Comparison of ENCODE assay signal across 16 cellular contexts in genomic region chr18:74456017-74456408, GRCh38. TPM values are rescaled to one million over a fixed set of nuclear protein-coding genes. Genes with fewer than 3 reads are reported as not detected.
DNase-seq lines count a peak whose midpoint lies in the region; ATAC-seq, FAIRE-seq and TF ChIP-seq lines count a peak whose summit lies in the region.
"Had no signal": no experiment of that assay in that cellular context is flagged by ENCODE, and none has a peak within 500 bp of the region (broad histone marks: within the 10 kb centered on the region; RNA-seq: fewer than 3 reads in every experiment).

No MANE protein-coding gene starts in this region.

- H3K36me3 ChIP-seq in ES-I3 (ENCODE audit: insufficient read depth, low read length) (no peaks in the 10 kb centered on the region), spleen (no peaks in the 10 kb centered on the region)
- H3K36me3 ChIP-seq: neutrophil had no signal

- no peak for ATAC-seq in GM21447 (IDR thresholded peaks at IDR 0.05; ENCODE audit: unreplicated experiment)

- TF ChIP-seq POLR2A in spleen (IDR thresholded peaks at IDR 0.05) = no peak
- TF ChIP-seq POLR2A in GM12891 (IDR thresholded peaks at IDR 0.05; ENCODE audit: low read depth, low read length) = no peak

- intact Hi-C loops in spleen (cut with DNase I; ENCODE audit: low total_unique reads) = no loop called here

- no peaks in the 10 kb centered on the region for H3K9me3 Mint-ChIP-seq in activated naive CD8-positive, alpha-beta T cell (ENCODE audit: low read depth)
- H3K9me3 Mint-ChIP-seq: activated CD4-positive, alpha-beta memory T cell treated with anti-CD3 and anti-CD28 coated beads, Interleukin-2, amount 10 ng/mL, durations not matched to agents 7 days and 5 days; activated naive CD4-positive, alpha-beta T cell treated with anti-CD3 and anti-CD28 coated beads for 36 hours had no signal

- DNase-seq in spleen (no peak), DMS53 treated with DMSO at 0.1 percent for 48 hours (lab: John Stamatoyannopoulos, UW; ENCODE audit: unreplicated experiment) (no peak), GM12891 (ENCODE audit: insufficient read length, low spot score) (no peak), SHP77 treated with DMSO at 0.1 percent for 48 hours (lab: John Stamatoyannopoulos, UW) (no peak)
- DNase-seq: activated CD4-positive, alpha-beta memory T cell treated with anti-CD3 and anti-CD28 coated beads, Interleukin-2, amount 10 ng/mL, durations not matched to agents 7 days and 5 days; activated naive CD4-positive, alpha-beta T cell treated with anti-CD3 and anti-CD28 coated beads for 36 hours; CD4-positive, CD25-positive, alpha-beta regulatory T cell; cortex of kidney; NCI-H1092 treated with DMSO at 0.1 percent for 48 hours had no signal

- peak overlapping the region; percentile 77 for H3K27ac ChIP-seq in layer of hippocampus (ENCODE audit: low read depth, low read length)
- no peak overlapping the region for H3K27ac ChIP-seq in spleen
- H3K27ac ChIP-seq: neutrophil had no signal

- 4 to 10% (median 10%) methylated on average over 10 of the region's 10 CpGs for WGBS in spleen, 5 donors

- no peaks in the 10 kb centered on the region for H3K36me3 Mint-ChIP-seq in activated naive CD8-positive, alpha-beta T cell
- H3K36me3 Mint-ChIP-seq: CD4-positive, CD25-positive, alpha-beta regulatory T cell had no signal

- peaks cover 17% of the 10 kb centered on the region for H3K27me3 Mint-ChIP-seq in activated naive CD8-positive, alpha-beta T cell

- FAIRE-seq in GM12891 (lab: Jason Lieb, UNC) = no peak
- FAIRE-seq: HepG2 had no signal

- H3K4me3 ChIP-seq in spleen = peak overlapping the region in 6 of 8 donors; percentile 23 to 63 (median 32)

- no peak overlapping the region for H3K27ac Mint-ChIP-seq in activated naive CD8-positive, alpha-beta T cell
- H3K27ac Mint-ChIP-seq: activated CD4-positive, alpha-beta memory T cell treated with anti-CD3 and anti-CD28 coated beads, Interleukin-2, amount 10 ng/mL, durations not matched to agents 7 days and 5 days; activated naive CD4-positive, alpha-beta T cell treated with anti-CD3 and anti-CD28 coated beads for 36 hours; CD4-positive, CD25-positive, alpha-beta regulatory T cell had no signal

- H3K27me3 ChIP-seq in layer of hippocampus (ENCODE audit: control insufficient read depth, insufficient read depth, low read length) (peaks cover 2% of the 10 kb centered on the region), spleen (replicated peaks in 1 of 7) (peaks cover 7 to 73% (median 38%) of the 10 kb centered on the region in 7 donors)

- peak overlapping the region; percentile 46 for H3K4me3 Mint-ChIP-seq in activated naive CD8-positive, alpha-beta T cell
- H3K4me3 Mint-ChIP-seq: activated CD4-positive, alpha-beta memory T cell treated with anti-CD3 and anti-CD28 coated beads, Interleukin-2, amount 10 ng/mL, durations not matched to agents 7 days and 5 days had no signal

- H3K9me3 ChIP-seq in ES-I3 (ENCODE audit: control insufficient read depth, insufficient read depth, low read length) (no peaks in the 10 kb centered on the region), spleen (no peaks in the 10 kb centered on the region)
- H3K9me3 ChIP-seq: neutrophil had no signal

- peak overlapping the region; percentile 59; the same call in 1 of the 2 replicates for H3K9ac ChIP-seq in ES-I3 (ENCODE audit: low read depth, low read length)

- no peak for TF ChIP-seq CTCF in spleen (IDR thresholded peaks at IDR 0.05 in 8 of 11, conservative IDR thresholded peaks at IDR 0.05 in 3 of 11)

- no peaks in the 10 kb centered on the region for H3K4me1 ChIP-seq in ES-I3 (ENCODE audit: insufficient read depth, low read length)
- H3K4me1 ChIP-seq in spleen = peaks cover 6 to 24% (median 13%) of the 10 kb centered on the region in 6 donors

- peaks cover 21% of the 10 kb centered on the region for H3K4me1 Mint-ChIP-seq in activated naive CD8-positive, alpha-beta T cell (ENCODE audit: low read depth)

TF ChIP-seq in GM12891, 5 proteins besides CTCF, POLR2A, EP300 and RAD21:
- TF ChIP-seq SPI1 (IDR thresholded peaks at IDR 0.05; ENCODE audit: low read depth, low read length) (no peak), POLR2AphosphoS5 (IDR thresholded peaks at IDR 0.05; ENCODE audit: low read depth, low read length) (no peak), POU2F2 (IDR thresholded peaks at IDR 0.05; ENCODE audit: low read depth, low read length) (no peak), TAF1 (IDR thresholded peaks at IDR 0.05; ENCODE audit: low read depth, low read length) (no peak), PAX5 (IDR thresholded peaks at IDR 0.05; ENCODE audit: insufficient read depth, low read length, severe bottlenecking) (no peak)
TF ChIP-seq in GM12891: peak in this region for 0.

RNA-seq across cellular contexts. Expression of gene DIPK1C, which starts 1.1 kb away (rescaled TPM):
- under 1 TPM in 2 of 7 donors, not detected in 5; 0.34 to 0.51 TPM for total RNA-seq in spleen
- polyA plus RNA-seq in spleen = under 1 TPM in 2 of 3 donors, not detected in 1; 0.10 to 0.23 TPM
- not detected for polyA plus RNA-seq in GM12891 (2012; ENCODE audit: low read depth, missing spikeins)
- total RNA-seq: activated CD4-positive, alpha-beta memory T cell treated with anti-CD3 and anti-CD28 coated beads, Interleukin-2, amount 10 ng/mL, durations not matched to agents 7 days and 5 days; activated naive CD4-positive, alpha-beta T cell treated with anti-CD3 and anti-CD28 coated beads for 36 hours; CD4-positive, CD25-positive, alpha-beta regulatory T cell; HepG2; kidney epithelial cell had no signal
- polyA plus RNA-seq: CD4-positive, CD25-positive, alpha-beta regulatory T cell had no signal

RNA-seq across cellular contexts. Expression of gene CNDP2, which starts 40.1 kb away (rescaled TPM):
- total RNA-seq in spleen = 100 to 1,000 TPM; 219 to 310 (median 291) TPM
- polyA plus RNA-seq in spleen = 100 to 1,000 TPM; 102 to 168 (median 123) TPM
- 105 TPM for polyA plus RNA-seq in GM12891 (2012; ENCODE audit: low read depth, missing spikeins)
